In the genomic region with DNA sequence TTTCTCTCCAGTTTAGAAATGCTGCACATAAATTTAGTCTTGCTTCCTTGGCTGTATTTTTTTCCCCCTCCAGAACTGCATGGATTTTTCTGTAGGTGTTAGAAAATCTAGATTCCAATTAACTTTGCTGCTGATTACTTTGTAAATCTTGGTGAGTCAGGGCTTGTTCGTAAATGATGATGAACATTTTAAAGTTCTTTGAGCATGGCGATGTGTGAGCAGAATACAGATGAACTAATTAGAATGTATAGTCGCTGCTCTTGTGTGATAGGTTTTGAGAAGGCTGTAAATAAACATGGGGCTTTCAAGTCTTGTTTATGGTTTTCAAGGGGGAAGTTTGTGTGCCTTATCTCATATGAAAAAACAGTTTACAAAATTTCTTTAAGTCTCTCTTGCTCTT, we compare ENCODE assay signal across 25 cellular contexts. TPM values are rescaled to one million over a fixed set of nuclear protein-coding genes. Genes with fewer than 3 reads are reported as not detected.
"Had no signal": no experiment of that assay in that cellular context is flagged by ENCODE, and none has a peak within 500 bp of the region (broad histone marks: within the 10 kb centered on the region; RNA-seq: fewer than 3 reads in every experiment).

No MANE protein-coding gene starts in this region.

- H3K27ac Mint-ChIP-seq: activated B cell treated with CpG ODN at 0.5 μM for 24 hours; activated CD4-positive, alpha-beta memory T cell treated with anti-CD3 and anti-CD28 coated beads for 36 hours; activated CD4-positive, alpha-beta T cell treated with anti-CD3 and anti-CD28 coated beads, Interleukin-2, amount 10 ng/mL, durations not matched to agents 7 days and 5 days; activated naive CD4-positive, alpha-beta T cell treated with anti-CD3 and anti-CD28 coated beads, Interleukin-2, amount 50 U/mL, for 72 hours; activated naive CD8-positive, alpha-beta T cell treated with anti-CD3 and anti-CD28 coated beads, Interleukin-2, amount 50 U/mL, for 24 hours; IgD-negative memory B cell; T-helper 17 cell had no signal

- H3K27me3 Mint-ChIP-seq: T-helper 17 cell had no signal

- H3K4me1 Mint-ChIP-seq: activated B cell treated with CpG ODN at 0.5 μM for 24 hours; activated CD4-positive, alpha-beta T cell treated with anti-CD3 and anti-CD28 coated beads, Interleukin-2, amount 10 ng/mL, durations not matched to agents 7 days and 5 days; activated naive CD8-positive, alpha-beta T cell treated with anti-CD3 and anti-CD28 coated beads, Interleukin-2, amount 50 U/mL, for 24 hours; IgD-negative memory B cell; T-helper 17 cell had no signal

- DNase-seq: activated B cell treated with CpG ODN at 0.5 μM for 24 hours; activated CD4-positive, alpha-beta memory T cell treated with anti-CD3 and anti-CD28 coated beads for 36 hours; activated CD4-positive, alpha-beta T cell treated with anti-CD3 and anti-CD28 coated beads, Interleukin-2, amount 10 ng/mL, durations not matched to agents 7 days and 5 days; activated CD8-positive, alpha-beta memory T cell treated with anti-CD3 and anti-CD28 coated beads for 24 hours; activated effector memory CD4-positive, alpha-beta T cell treated with anti-CD3 and anti-CD28 coated beads, Interleukin-2, amount 50 U/mL, for 16 hours; activated naive CD4-positive, alpha-beta T cell treated with Interleukin-2 at 50 U/mL for 16 hours; activated naive CD8-positive, alpha-beta T cell treated with anti-CD3 and anti-CD28 coated beads, Interleukin-2, amount 50 U/mL, for 24 hours; activated T-cell treated with anti-CD3 and anti-CD28 coated beads, Interleukin-2, amount 50 U/mL, for 4 hours; amniotic stem cell; KG1; MV-4-11; NCI-H1092 treated with DMSO at 0.1 percent for 48 hours; NCI-H1417 treated with DMSO at 0.1 percent for 48 hours; NCI-H1694 treated with DMSO at 0.1 percent for 48 hours; NCI-H2029 treated with DMSO at 0.1 percent for 48 hours; NCI-H345; NCI-H510A; NCI-H526 treated with DMSO at 0.1 percent for 48 hours; NCI-H82; SIG-M5; T-helper 17 cell; T-helper 9 cell had no signal

- H3K4me3 Mint-ChIP-seq: activated B cell treated with CpG ODN at 0.5 μM for 24 hours; activated CD4-positive, alpha-beta memory T cell treated with anti-CD3 and anti-CD28 coated beads for 36 hours; activated CD4-positive, alpha-beta T cell treated with anti-CD3 and anti-CD28 coated beads, Interleukin-2, amount 10 ng/mL, durations not matched to agents 7 days and 5 days; activated naive CD8-positive, alpha-beta T cell treated with anti-CD3 and anti-CD28 coated beads, Interleukin-2, amount 50 U/mL, for 24 hours; activated T-cell treated with anti-CD3 and anti-CD28 coated beads, Interleukin-2, amount 50 U/mL, for 4 hours; IgD-negative memory B cell; T-helper 17 cell had no signal

- ATAC-seq: activated naive CD4-positive, alpha-beta T cell treated with anti-CD3 and anti-CD28 coated beads, Interleukin-2, amount 50 U/mL, for 72 hours; activated naive CD8-positive, alpha-beta T cell treated with anti-CD3 and anti-CD28 coated beads, Interleukin-2, amount 50 U/mL, for 24 hours; activated T-cell treated with anti-CD3 and anti-CD28 coated beads, Interleukin-2, amount 50 U/mL, for 4 hours; T-helper 17 cell had no signal

- H3K36me3 Mint-ChIP-seq: activated CD4-positive, alpha-beta memory T cell treated with anti-CD3 and anti-CD28 coated beads for 36 hours; activated naive CD4-positive, alpha-beta T cell treated with anti-CD3 and anti-CD28 coated beads, Interleukin-2, amount 50 U/mL, for 72 hours had no signal

- H3K9me3 Mint-ChIP-seq: activated B cell treated with CpG ODN at 0.5 μM for 24 hours; activated CD4-positive, alpha-beta memory T cell treated with anti-CD3 and anti-CD28 coated beads for 36 hours; activated CD4-positive, alpha-beta T cell treated with anti-CD3 and anti-CD28 coated beads, Interleukin-2, amount 10 ng/mL, durations not matched to agents 7 days and 5 days; activated naive CD8-positive, alpha-beta T cell treated with anti-CD3 and anti-CD28 coated beads, Interleukin-2, amount 50 U/mL, for 24 hours; activated T-cell treated with anti-CD3 and anti-CD28 coated beads, Interleukin-2, amount 50 U/mL, for 4 hours; IgD-negative memory B cell had no signal

RNA-seq across cellular contexts. Expression of a gene that starts 23.3 kb away (rescaled TPM):
- total RNA-seq: activated B cell treated with CpG ODN at 0.5 μM for 24 hours; activated CD4-positive, alpha-beta memory T cell treated with anti-CD3 and anti-CD28 coated beads for 36 hours; activated CD4-positive, alpha-beta T cell treated with anti-CD3 and anti-CD28 coated beads, Interleukin-2, amount 10 ng/mL, durations not matched to agents 7 days and 5 days; activated naive CD4-positive, alpha-beta T cell treated with anti-CD3 and anti-CD28 coated beads, Interleukin-2, amount 50 U/mL, for 72 hours; OCI-LY7; T-helper 17 cell had no signal
